In genomic region chr17:50161911-50162288, GRCh38 we compare ENCODE assay signal across 1 cellular context.
TF ChIP-seq lines count a peak whose summit lies in the region.

No MANE protein-coding gene starts in this region.

TF ChIP-seq in K562, 482 proteins besides CTCF, POLR2A, EP300 and RAD21:
- TF ChIP-seq ZBED1 (IDR thresholded peaks at IDR 0.05) (no peak), RNF2 (IDR thresholded peaks at IDR 0.05) (no peak), CBFB (CRISPR knock-in tag; IDR thresholded peaks at IDR 0.05) (0 out of 2 replicates have a peak, but pooled peaks have one; percentile 13), NRF1 (conservative IDR thresholded peaks at IDR 0.05 in 1 of 2, IDR thresholded peaks at IDR 0.05 in 1 of 2) (no peak), CHCHD3 (CRISPR knock-in tag; IDR thresholded peaks at IDR 0.05) (no peak), ZNF23 (CRISPR knock-in tag; IDR thresholded peaks at IDR 0.05) (no peak), FOXM1 (IDR thresholded peaks at IDR 0.05; ENCODE audit: low read depth) (no peak), FOXM1 (CRISPR knock-in tag; IDR thresholded peaks at IDR 0.05; ENCODE audit: low read depth) (0 out of 2 replicates have a peak, but pooled peaks have one; percentile 2), ZBTB49 (CRISPR knock-in tag; IDR thresholded peaks at IDR 0.05; ENCODE audit: borderline replicate concordance) (no peak), CEBPG (CRISPR knock-in tag; IDR thresholded peaks at IDR 0.05) (0 out of 2 replicates have a peak, but pooled peaks have one; percentile 7), CEBPG (tag; conservative IDR thresholded peaks at IDR 0.05 in 1 of 2, IDR thresholded peaks at IDR 0.05 in 1 of 2) (no peak)
- TF ChIP-seq, protein P1, sequence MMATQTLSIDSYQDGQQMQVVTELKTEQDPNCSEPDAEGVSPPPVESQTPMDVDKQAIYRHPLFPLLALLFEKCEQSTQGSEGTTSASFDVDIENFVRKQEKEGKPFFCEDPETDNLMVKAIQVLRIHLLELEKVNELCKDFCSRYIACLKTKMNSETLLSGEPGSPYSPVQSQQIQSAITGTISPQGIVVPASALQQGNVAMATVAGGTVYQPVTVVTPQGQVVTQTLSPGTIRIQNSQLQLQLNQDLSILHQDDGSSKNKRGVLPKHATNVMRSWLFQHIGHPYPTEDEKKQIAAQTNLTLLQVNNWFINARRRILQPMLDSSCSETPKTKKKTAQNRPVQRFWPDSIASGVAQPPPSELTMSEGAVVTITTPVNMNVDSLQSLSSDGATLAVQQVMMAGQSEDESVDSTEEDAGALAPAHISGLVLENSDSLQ (IDR thresholded peaks at IDR 0.05) = no peak
